ENCODE assay signal across 1 cellular context in the genomic region with DNA sequence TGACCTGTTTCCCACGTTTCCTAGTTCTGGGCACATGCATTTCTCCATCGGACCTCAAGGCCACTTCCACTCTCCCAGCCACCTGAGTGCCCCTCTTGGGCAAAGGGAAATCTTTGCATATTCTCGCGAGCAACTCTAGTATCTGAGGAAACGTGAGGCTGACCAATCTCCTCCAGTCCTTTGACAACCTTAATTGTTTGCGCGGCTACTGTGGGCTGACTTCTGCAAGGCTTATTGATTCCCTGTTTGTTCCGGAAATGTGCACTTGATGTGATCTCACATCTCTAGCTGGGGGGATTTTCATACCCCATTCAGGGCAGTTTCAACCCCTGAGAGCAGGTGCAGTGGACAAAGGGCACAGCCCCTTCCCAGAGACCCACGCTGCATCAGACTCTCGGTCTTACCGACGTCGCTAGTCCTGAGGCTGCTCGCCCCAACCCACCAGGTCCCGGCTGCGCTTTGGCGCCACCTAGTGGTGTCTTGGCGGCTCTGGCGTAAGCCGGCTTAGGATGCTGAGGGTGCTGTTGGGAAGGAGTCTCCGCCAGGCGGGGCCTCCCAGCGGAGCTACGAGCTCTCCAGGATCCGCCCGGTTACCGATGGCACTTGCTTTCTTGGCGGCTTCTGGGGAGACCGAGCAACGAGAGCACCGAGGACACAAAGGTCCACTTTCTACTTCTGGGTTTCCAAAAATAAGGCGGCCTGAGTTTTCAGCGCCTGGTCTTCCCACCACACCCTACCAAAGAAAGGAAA.
TF ChIP-seq lines count a peak whose summit lies in the region.

No MANE protein-coding gene starts in this region.

TF ChIP-seq in HepG2, 621 proteins besides CTCF, POLR2A, EP300 and RAD21 (continued from another document and continues in another):
- TF ChIP-seq, protein P1, sequence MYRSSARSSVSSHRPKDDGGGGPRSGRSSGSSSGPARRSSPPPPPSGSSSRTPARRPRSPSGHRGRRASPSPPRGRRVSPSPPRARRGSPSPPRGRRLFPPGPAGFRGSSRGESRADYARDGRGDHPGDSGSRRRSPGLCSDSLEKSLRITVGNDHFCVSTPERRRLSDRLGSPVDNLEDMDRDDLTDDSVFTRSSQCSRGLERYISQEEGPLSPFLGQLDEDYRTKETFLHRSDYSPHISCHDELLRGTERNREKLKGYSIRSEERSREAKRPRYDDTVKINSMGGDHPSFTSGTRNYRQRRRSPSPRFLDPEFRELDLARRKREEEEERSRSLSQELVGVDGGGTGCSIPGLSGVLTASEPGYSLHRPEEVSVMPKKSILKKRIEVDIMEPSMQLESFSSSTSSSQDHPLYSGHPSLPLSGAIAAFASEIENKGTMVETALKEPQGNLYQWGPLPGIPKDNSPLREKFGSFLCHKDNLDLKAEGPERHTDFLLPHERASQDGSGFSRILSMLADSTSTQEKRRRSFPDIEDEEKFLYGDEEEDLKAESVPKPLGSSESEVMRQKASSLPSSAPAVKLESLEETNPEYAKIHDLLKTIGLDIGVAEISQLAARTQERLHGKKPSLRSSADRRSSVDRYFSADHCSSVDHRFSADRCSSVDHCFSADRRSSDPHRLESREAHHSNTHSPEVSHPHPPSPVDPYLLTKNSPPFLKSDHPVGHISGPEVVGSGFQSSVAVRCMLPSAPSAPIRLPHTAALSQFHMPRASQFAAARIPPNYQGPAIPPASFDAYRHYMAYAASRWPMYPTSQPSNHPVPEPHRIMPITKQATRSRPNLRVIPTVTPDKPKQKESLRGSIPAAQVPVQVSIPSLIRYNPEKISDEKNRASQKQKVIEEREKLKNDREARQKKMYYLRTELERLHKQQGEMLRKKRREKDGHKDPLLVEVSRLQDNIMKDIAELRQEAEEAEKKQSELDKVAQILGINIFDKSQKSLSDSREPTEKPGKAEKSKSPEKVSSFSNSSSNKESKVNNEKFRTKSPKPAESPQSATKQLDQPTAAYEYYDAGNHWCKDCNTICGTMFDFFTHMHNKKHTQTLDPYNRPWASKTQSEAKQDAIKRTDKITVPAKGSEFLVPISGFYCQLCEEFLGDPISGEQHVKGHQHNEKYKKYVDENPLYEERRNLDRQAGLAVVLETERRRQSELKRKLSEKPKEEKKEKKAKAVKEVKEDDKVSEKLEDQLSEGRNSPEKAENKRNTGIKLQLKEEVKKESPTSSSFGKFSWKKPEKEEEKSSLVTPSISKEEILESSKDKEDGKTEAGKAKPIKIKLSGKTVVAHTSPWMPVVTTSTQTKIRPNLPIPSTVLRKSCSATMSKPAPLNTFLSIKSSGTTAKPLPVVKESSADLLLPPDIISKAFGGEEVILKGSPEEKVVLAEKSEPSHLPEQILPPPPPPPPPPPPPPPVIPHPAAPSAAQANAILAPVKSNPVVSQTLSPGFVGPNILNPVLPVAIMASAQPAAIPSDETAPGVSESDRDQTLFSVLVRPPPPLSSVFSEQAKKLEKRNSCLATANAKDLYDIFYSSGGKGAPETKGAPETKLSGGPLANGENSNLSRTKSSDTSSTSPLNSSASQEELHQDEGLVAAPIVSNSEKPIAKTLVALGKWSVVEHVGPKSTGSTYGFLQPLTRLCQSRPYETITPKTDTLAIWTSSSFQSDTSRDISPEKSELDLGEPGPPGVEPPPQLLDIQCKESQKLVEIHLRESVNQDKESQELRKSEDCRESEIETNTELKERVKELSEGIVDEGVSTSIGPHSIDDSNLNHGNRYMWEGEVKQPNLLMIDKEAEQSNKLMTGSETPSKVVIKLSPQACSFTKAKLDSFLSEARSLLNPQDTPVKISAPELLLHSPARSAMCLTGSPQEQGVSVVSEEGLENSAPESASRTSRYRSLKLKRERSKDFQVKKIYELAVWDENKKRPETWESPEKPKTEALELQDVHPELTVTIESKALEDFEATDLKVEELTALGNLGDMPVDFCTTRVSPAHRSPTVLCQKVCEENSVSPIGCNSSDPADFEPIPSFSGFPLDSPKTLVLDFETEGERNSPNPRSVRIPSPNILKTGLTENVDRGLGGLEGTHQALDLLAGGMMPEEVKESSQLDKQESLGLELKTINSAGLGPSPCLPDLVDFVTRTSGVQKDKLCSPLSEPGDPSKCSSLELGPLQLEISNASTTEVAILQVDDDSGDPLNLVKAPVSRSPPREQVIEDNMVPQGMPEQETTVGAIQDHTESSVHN (CRISPR knock-in tag; IDR thresholded peaks at IDR 0.05) = peak; percentile 81; the same call in 1 of the 2 replicates
- peak; percentile 84; the same call in 1 of the 2 replicates for TF ChIP-seq ZNF501 (CRISPR knock-in tag; IDR thresholded peaks at IDR 0.05)
- peak; percentile 56 for TF ChIP-seq ZNF225 (CRISPR knock-in tag; IDR thresholded peaks at IDR 0.05)
- TF ChIP-seq, protein P2, sequence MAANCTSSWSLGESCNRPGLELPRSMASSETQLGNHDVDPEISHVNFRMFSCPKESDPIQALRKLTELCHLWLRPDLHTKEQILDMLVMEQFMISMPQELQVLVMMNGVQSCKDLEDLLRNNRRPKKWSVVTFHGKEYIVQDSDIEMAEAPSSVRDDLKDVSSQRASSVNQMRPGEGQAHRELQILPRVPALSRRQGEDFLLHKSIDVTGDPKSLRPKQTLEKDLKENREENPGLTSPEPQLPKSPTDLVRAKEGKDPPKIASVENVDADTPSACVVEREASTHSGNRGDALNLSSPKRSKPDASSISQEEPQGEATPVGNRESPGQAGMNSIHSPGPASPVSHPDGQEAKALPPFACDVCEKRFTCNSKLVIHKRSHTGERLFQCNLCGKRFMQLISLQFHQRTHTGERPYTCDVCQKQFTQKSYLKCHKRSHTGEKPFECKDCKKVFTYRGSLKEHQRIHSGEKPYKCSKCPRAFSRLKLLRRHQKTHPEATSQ (CRISPR knock-in tag; IDR thresholded peaks at IDR 0.05; ENCODE audit: borderline replicate concordance) = peak; percentile 86
- peak; percentile 79; the same call in 1 of the 2 replicates for TF ChIP-seq ZNF747 (CRISPR knock-in tag; IDR thresholded peaks at IDR 0.05; ENCODE audit: borderline replicate concordance)
- TF ChIP-seq KDM6A (CRISPR knock-in tag; IDR thresholded peaks at IDR 0.05; ENCODE audit: low read depth) = no peak
- TF ChIP-seq ZNF761 (CRISPR knock-in tag; conservative IDR thresholded peaks at IDR 0.05) = peak; percentile 79; the same call in 1 of the 2 replicates
- TF ChIP-seq RNF2 (conservative IDR thresholded peaks at IDR 0.05; ENCODE audit: low read depth) = peak; percentile 73; the same call in 1 of the 2 replicates
- peak; percentile 45; the same call in 1 of the 2 replicates for TF ChIP-seq CREM (IDR thresholded peaks at IDR 0.05)
- TF ChIP-seq CREM (CRISPR knock-in tag; IDR thresholded peaks at IDR 0.05) = no peak
- peak; percentile 89 for TF ChIP-seq ZMYM4 (CRISPR knock-in tag; IDR thresholded peaks at IDR 0.05)
- TF ChIP-seq RBM39 (IDR thresholded peaks at IDR 0.05; ENCODE audit: low read depth, low read length, poor library complexity, severe bottlenecking) = peak; percentile 66
- TF ChIP-seq, protein P3, sequence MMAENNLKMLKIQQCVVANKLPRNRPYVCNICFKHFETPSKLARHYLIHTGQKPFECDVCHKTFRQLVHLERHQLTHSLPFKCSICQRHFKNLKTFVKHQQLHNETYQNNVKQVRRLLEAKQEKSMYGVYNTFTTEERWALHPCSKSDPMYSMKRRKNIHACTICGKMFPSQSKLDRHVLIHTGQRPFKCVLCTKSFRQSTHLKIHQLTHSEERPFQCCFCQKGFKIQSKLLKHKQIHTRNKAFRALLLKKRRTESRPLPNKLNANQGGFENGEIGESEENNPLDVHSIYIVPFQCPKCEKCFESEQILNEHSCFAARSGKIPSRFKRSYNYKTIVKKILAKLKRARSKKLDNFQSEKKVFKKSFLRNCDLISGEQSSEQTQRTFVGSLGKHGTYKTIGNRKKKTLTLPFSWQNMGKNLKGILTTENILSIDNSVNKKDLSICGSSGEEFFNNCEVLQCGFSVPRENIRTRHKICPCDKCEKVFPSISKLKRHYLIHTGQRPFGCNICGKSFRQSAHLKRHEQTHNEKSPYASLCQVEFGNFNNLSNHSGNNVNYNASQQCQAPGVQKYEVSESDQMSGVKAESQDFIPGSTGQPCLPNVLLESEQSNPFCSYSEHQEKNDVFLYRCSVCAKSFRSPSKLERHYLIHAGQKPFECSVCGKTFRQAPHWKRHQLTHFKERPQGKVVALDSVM (CRISPR knock-in tag; IDR thresholded peaks at IDR 0.05) = peak; percentile 25; the same call in 1 of the 2 replicates
- TF ChIP-seq, protein P4, sequence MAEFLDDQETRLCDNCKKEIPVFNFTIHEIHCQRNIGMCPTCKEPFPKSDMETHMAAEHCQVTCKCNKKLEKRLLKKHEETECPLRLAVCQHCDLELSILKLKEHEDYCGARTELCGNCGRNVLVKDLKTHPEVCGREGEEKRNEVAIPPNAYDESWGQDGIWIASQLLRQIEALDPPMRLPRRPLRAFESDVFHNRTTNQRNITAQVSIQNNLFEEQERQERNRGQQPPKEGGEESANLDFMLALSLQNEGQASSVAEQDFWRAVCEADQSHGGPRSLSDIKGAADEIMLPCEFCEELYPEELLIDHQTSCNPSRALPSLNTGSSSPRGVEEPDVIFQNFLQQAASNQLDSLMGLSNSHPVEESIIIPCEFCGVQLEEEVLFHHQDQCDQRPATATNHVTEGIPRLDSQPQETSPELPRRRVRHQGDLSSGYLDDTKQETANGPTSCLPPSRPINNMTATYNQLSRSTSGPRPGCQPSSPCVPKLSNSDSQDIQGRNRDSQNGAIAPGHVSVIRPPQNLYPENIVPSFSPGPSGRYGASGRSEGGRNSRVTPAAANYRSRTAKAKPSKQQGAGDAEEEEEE (CRISPR knock-in tag; IDR thresholded peaks at IDR 0.05; ENCODE audit: borderline replicate concordance) = peak; percentile 50; the same call in 1 of the 2 replicates
- TF ChIP-seq NPAS2 (CRISPR knock-in tag; IDR thresholded peaks at IDR 0.05; ENCODE audit: borderline replicate concordance) = no peak
- TF ChIP-seq SALL2 (CRISPR knock-in tag; IDR thresholded peaks at IDR 0.05) = peak; percentile 81; the same call in 1 of the 2 replicates
- TF ChIP-seq CBX2 (IDR thresholded peaks at IDR 0.05; ENCODE audit: low read depth, low read length) = no peak
- TF ChIP-seq CBX2 (CRISPR knock-in tag; IDR thresholded peaks at IDR 0.05; ENCODE audit: low read depth) = peak; percentile 92; the same call in 1 of the 2 replicates
- TF ChIP-seq, protein P5, sequence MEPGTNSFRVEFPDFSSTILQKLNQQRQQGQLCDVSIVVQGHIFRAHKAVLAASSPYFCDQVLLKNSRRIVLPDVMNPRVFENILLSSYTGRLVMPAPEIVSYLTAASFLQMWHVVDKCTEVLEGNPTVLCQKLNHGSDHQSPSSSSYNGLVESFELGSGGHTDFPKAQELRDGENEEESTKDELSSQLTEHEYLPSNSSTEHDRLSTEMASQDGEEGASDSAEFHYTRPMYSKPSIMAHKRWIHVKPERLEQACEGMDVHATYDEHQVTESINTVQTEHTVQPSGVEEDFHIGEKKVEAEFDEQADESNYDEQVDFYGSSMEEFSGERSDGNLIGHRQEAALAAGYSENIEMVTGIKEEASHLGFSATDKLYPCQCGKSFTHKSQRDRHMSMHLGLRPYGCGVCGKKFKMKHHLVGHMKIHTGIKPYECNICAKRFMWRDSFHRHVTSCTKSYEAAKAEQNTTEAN (CRISPR knock-in tag; conservative IDR thresholded peaks at IDR 0.05) = no peak
- TF ChIP-seq, protein P6, sequence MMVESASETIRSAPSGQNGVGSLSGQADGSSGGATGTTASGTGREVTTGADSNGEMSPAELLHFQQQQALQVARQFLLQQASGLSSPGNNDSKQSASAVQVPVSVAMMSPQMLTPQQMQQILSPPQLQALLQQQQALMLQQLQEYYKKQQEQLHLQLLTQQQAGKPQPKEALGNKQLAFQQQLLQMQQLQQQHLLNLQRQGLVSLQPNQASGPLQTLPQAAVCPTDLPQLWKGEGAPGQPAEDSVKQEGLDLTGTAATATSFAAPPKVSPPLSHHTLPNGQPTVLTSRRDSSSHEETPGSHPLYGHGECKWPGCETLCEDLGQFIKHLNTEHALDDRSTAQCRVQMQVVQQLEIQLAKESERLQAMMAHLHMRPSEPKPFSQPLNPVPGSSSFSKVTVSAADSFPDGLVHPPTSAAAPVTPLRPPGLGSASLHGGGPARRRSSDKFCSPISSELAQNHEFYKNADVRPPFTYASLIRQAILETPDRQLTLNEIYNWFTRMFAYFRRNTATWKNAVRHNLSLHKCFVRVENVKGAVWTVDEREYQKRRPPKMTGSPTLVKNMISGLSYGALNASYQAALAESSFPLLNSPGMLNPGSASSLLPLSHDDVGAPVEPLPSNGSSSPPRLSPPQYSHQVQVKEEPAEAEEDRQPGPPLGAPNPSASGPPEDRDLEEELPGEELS (CRISPR knock-in tag; IDR thresholded peaks at IDR 0.05) = no peak
- no peak for TF ChIP-seq ZNF839 (CRISPR knock-in tag; IDR thresholded peaks at IDR 0.05; ENCODE audit: borderline replicate concordance)
- TF ChIP-seq, protein P7, sequence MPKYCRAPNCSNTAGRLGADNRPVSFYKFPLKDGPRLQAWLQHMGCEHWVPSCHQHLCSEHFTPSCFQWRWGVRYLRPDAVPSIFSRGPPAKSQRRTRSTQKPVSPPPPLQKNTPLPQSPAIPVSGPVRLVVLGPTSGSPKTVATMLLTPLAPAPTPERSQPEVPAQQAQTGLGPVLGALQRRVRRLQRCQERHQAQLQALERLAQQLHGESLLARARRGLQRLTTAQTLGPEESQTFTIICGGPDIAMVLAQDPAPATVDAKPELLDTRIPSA (CRISPR knock-in tag; IDR thresholded peaks at IDR 0.05; ENCODE audit: borderline replicate concordance) = no peak
- peak; percentile 60; the same call in 1 of the 2 replicates for TF ChIP-seq SP4 (CRISPR knock-in tag; IDR thresholded peaks at IDR 0.05)
- TF ChIP-seq ZNF547 (CRISPR knock-in tag; IDR thresholded peaks at IDR 0.05) = peak; percentile 81; the same call in 1 of the 2 replicates
- no peak for TF ChIP-seq ZNF713 (CRISPR knock-in tag; IDR thresholded peaks at IDR 0.05)
- peak; percentile 97; the same call in 1 of the 2 replicates for TF ChIP-seq ZNF598 (CRISPR knock-in tag; IDR thresholded peaks at IDR 0.05; ENCODE audit: borderline replicate concordance)
- no peak for TF ChIP-seq KLF12 (CRISPR knock-in tag; IDR thresholded peaks at IDR 0.05; ENCODE audit: borderline replicate concordance)
- TF ChIP-seq PAX8 (CRISPR knock-in tag; IDR thresholded peaks at IDR 0.05; ENCODE audit: borderline replicate concordance) = peak; percentile 96; the same call in 1 of the 2 replicates
- TF ChIP-seq, protein P8, sequence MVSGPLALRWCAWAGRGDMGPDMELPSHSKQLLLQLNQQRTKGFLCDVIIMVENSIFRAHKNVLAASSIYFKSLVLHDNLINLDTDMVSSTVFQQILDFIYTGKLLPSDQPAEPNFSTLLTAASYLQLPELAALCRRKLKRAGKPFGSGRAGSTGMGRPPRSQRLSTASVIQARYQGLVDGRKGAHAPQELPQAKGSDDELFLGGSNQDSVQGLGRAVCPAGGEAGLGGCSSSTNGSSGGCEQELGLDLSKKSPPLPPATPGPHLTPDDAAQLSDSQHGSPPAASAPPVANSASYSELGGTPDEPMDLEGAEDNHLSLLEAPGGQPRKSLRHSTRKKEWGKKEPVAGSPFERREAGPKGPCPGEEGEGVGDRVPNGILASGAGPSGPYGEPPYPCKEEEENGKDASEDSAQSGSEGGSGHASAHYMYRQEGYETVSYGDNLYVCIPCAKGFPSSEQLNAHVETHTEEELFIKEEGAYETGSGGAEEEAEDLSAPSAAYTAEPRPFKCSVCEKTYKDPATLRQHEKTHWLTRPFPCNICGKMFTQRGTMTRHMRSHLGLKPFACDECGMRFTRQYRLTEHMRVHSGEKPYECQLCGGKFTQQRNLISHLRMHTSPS (CRISPR knock-in tag; IDR thresholded peaks at IDR 0.05; ENCODE audit: low read depth) = no peak
- TF ChIP-seq, protein P9, sequence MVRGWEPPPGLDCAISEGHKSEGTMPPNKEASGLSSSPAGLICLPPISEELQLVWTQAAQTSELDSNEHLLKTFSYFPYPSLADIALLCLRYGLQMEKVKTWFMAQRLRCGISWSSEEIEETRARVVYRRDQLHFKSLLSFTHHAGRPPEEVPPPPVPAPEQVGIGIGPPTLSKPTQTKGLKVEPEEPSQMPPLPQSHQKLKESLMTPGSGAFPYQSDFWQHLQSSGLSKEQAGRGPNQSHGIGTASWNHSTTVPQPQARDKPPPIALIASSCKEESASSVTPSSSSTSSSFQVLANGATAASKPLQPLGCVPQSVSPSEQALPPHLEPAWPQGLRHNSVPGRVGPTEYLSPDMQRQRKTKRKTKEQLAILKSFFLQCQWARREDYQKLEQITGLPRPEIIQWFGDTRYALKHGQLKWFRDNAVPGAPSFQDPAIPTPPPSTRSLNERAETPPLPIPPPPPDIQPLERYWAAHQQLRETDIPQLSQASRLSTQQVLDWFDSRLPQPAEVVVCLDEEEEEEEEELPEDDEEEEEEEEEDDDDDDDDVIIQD (CRISPR knock-in tag; IDR thresholded peaks at IDR 0.05; ENCODE audit: low read depth) = peak; percentile 85
